In the genomic region with DNA sequence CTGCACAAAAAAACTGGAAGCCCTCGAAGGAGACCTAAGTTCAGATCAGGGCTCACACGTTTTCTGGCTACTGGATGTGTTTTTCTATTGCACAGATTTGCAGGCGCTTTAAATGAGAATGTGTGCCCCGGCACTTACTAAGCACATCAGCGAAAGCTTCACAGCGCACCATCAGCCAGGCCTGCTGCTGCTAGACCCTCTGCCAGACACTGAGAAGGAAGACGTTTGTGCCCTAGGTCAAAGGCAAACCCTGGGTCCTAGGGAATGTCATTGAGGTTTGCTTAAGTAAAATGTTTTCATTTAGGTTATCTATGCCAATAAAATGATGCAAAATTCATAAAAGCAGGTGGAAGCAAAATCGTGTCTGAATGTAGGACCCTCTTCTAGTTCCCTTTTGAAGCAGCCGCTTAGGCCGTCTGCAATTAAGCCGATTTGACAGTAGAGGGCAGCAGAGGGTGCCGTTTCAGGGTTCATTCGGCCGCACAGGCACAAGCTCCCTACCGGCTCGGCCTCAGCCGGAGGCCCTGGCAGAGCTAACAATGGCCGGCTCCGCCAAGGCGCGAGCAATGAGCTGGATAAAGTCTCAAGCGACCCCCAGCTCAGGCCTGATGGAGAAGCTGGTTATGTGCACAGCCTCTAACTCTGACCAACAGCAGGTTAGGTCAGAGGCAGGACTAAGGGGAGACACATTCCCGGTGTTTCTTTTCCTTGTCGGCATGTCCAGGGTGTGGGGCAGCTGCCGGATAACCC, we compare ENCODE assay signal across 8 cellular contexts.
DNase-seq lines count a peak whose midpoint lies in the region; ATAC-seq and TF ChIP-seq lines count a peak whose summit lies in the region.

No MANE protein-coding gene starts in this region.

- H3K9me3 ChIP-seq in Panc1 (ENCODE audit: control insufficient read depth, insufficient read depth, low read depth, low read length) (no peaks in the 10 kb centered on the region), tibial nerve (no peaks in the 10 kb centered on the region)

- in situ Hi-C loops in Panc1 (cut with HindIII; ENCODE audit: low pct_unique_long_range_greater_than_20kb, low sequenced_read_pairs) = no loop called here

- H3K4me3 ChIP-seq in Panc1 (ENCODE audit: low read depth in 2 of 2, low read length in 2 of 2) (peak overlapping the region in 1 of 2 experiments; percentile 37; a peak in 2 of 4 replicates), tibial nerve (peak overlapping the region in 2 of 4 donors; percentile 1 to 4)

- BruUV-seq in Panc1 (replicated peaks; lab: Mats Ljungman, UMichigan) = no TSS peak

- CTCF ChIA-PET in Panc1 (lab: Charles Lee) = interaction anchor here (0.9 to 2.3 kb wide), 10 partner anchors 9 to 658 kb away, joined by 3 to 20 read pairs (median 3); no protein-coding TSS in a partner anchor

- TF ChIP-seq EP300 in tibial nerve (IDR thresholded peaks at IDR 0.05) = no peak

- TF ChIP-seq CTCF in Panc1 (IDR thresholded peaks at IDR 0.05) (peak; percentile 92), omental fat pad (IDR thresholded peaks at IDR 0.05) (peak in 2 of 3 donors; percentile 47 to 82), tibial nerve (IDR thresholded peaks at IDR 0.05) (peak; percentile 82 to 90 (median 84))

- POLR2A ChIA-PET in Panc1 (lab: Charles Lee) = interaction anchor here (1.5 kb wide), 1 partner anchor 659 kb away, joined by 4 read pairs; a partner anchor contains a TSS

- intact Hi-C loops in Panc1 (cut with micrococcal nuclease; ENCODE audit: unreplicated experiment) = loop anchor here (1.0 to 5.0 kb wide), 3 partner anchors 366 to 649 kb away; no protein-coding TSS in a partner anchor

- DNase-seq in DMS114 treated with DMSO at 0.1 percent for 48 hours (lab: John Stamatoyannopoulos, UW; ENCODE audit: unreplicated experiment) = peak; percentile 73
- DNase-seq in Kasumi-1 (lab: John Stamatoyannopoulos, UW) = peak; percentile 74 to 78
- DNase-seq in Panc1 (ENCODE audit: low read depth, low spot score) = peak; percentile 38
- peak; percentile 7 for DNase-seq in activated effector memory CD4-positive, alpha-beta T cell treated with Interleukin-2 at 50 U/mL for 16 hours
- DNase-seq in globus pallidus (ENCODE audit: low spot score) = peak; percentile 74
- DNase-seq in omental fat pad (ENCODE audit: low spot score) = no peak
- peak; percentile 62 to 63 for DNase-seq in tibial nerve (ENCODE audit: low spot score in 2 of 2)

- WGBS in tibial nerve, 2 donors = 26 to 38% methylated on average over 17 to 25 of the region's 25 CpGs

- H3K27me3 ChIP-seq in Panc1 (ENCODE audit: control insufficient read depth, insufficient read depth, low read length) = 0 out of 2 replicates have a peak, but pooled peaks cover 3% of the 10 kb centered on the region
- no peaks in the 10 kb centered on the region for H3K27me3 ChIP-seq in tibial nerve

- peak; percentile 69 for ATAC-seq in GM21717 (IDR thresholded peaks at IDR 0.05; ENCODE audit: unreplicated experiment)
- ATAC-seq in Panc1 = peak; percentile 98
- peak; percentile 85 for ATAC-seq in omental fat pad (ENCODE audit: low FRiP score)

- H3K4me1 ChIP-seq in Panc1 (ENCODE audit: control insufficient read depth, insufficient read depth, low read length) (no peaks in the 10 kb centered on the region), tibial nerve (peaks cover 0 to 5% (median 0%) of the 10 kb centered on the region in 4 donors)

- no peaks in the 10 kb centered on the region for H3K36me3 ChIP-seq in Panc1 (ENCODE audit: control insufficient read depth, insufficient read depth, low read length)
- H3K36me3 ChIP-seq in tibial nerve = no peaks in the 10 kb centered on the region

- H3K27ac ChIP-seq in Panc1 (ENCODE audit: low read length) (no peak overlapping the region), tibial nerve (no peak overlapping the region)

- no peak for TF ChIP-seq POLR2A in tibial nerve (IDR thresholded peaks at IDR 0.05)
